8 cellular contexts compared by ENCODE assay signal in the genomic region with DNA sequence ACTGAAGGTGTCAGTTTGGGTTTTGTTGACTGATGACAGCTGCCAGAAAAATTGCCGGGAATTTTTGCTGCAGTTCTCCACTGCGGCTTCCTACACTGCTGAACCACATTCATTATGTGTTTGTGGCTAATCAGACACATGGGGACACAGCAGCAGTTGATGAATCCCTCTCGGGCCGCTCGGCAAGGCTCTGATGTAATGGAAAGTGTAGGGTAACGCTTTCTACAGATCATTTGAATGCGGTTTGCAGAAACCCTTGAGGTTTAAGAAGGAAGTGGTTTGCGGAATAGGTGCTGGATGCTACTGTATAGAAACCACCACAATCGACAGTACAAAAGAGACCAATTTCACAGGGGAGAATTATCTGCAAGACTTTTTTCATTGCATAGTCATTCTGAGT.
DNase-seq lines count a peak whose midpoint lies in the region; ATAC-seq and TF ChIP-seq lines count a peak whose summit lies in the region.

No MANE protein-coding gene starts in this region.

- DNase-seq in GM03348 (ENCODE audit: low spot score) (peak; percentile 66), MG63 (peak; percentile 68), immature natural killer cell (peak; percentile 43 to 62 (median 58)), NCI-H2029 treated with DMSO at 0.1 percent for 48 hours (lab: John Stamatoyannopoulos, UW) (no peak), HuH-7 (ENCODE audit: low spot score) (no peak), OCI-M2 (lab: John Stamatoyannopoulos, UW; ENCODE audit: unreplicated experiment) (no peak)
- DNase-seq in activated CD8-positive, alpha-beta T cell treated with anti-CD3 and anti-CD28 coated beads for 36 hours, result peak; percentile 85

- H3K27ac Mint-ChIP-seq in activated CD8-positive, alpha-beta T cell treated with anti-CD3 and anti-CD28 coated beads for 36 hours, result peak overlapping the region; percentile 84
- peak overlapping the region in 4 of 6 donors; percentile 9 to 85 (median 67) for H3K27ac Mint-ChIP-seq in immature natural killer cell

- peak; percentile 100 for ATAC-seq in GM21723 (IDR thresholded peaks at IDR 0.05; ENCODE audit: unreplicated experiment)
- peak; percentile 88 for ATAC-seq in activated CD8-positive, alpha-beta T cell treated with anti-CD3 and anti-CD28 coated beads for 36 hours

- peaks cover 2% of the 10 kb centered on the region for H3K36me3 Mint-ChIP-seq in activated CD8-positive, alpha-beta T cell treated with anti-CD3 and anti-CD28 coated beads for 36 hours (ENCODE audit: low read depth)
- no peaks in the 10 kb centered on the region for H3K36me3 Mint-ChIP-seq in immature natural killer cell

- H3K4me3 Mint-ChIP-seq in activated CD8-positive, alpha-beta T cell treated with anti-CD3 and anti-CD28 coated beads for 36 hours, result peak overlapping the region; percentile 60
- H3K4me3 Mint-ChIP-seq in immature natural killer cell, result peak overlapping the region in 1 of 5 donors; percentile 51

- CTCF ChIA-PET in activated CD8-positive, alpha-beta T cell treated with anti-CD3 and anti-CD28 coated beads for 36 hours (lab: Charles Lee), result interaction anchor here (4.4 kb wide), 1 partner anchor 27 kb away, joined by 21 read pairs; no protein-coding TSS in a partner anchor

- no peaks in the 10 kb centered on the region for H3K9me3 ChIP-seq in MG63

- TF ChIP-seq CTCF in activated CD8-positive, alpha-beta T cell treated with anti-CD3 and anti-CD28 coated beads for 36 hours (IDR thresholded peaks at IDR 0.05), result no peak

- peaks cover 12% of the 10 kb centered on the region for H3K9me3 Mint-ChIP-seq in activated CD8-positive, alpha-beta T cell treated with anti-CD3 and anti-CD28 coated beads for 36 hours
- peaks cover 5 to 43% (median 17%) of the 10 kb centered on the region in 6 donors for H3K9me3 Mint-ChIP-seq in immature natural killer cell

- H3K4me1 Mint-ChIP-seq in activated CD8-positive, alpha-beta T cell treated with anti-CD3 and anti-CD28 coated beads for 36 hours (ENCODE audit: low read depth), result peaks cover 26% of the 10 kb centered on the region
- peaks cover 14 to 28% of the 10 kb centered on the region in 2 donors for H3K4me1 Mint-ChIP-seq in immature natural killer cell

- peaks cover 60% of the 10 kb centered on the region for H3K27me3 Mint-ChIP-seq in activated CD8-positive, alpha-beta T cell treated with anti-CD3 and anti-CD28 coated beads for 36 hours
- H3K27me3 Mint-ChIP-seq in immature natural killer cell (ENCODE audit: low read depth in 3 of 3), result peaks cover 10 to 13% (median 10%) of the 10 kb centered on the region in 3 donors

- POLR2A ChIA-PET in activated CD8-positive, alpha-beta T cell treated with anti-CD3 and anti-CD28 coated beads for 36 hours (lab: Charles Lee), result no interaction called here

- H3K4me3 ChIP-seq in MG63, result peak overlapping the region; percentile 7; the same call in 1 of the 2 replicates

- intact Hi-C loops in activated CD8-positive, alpha-beta T cell treated with anti-CD3 and anti-CD28 coated beads for 36 hours (cut with micrococcal nuclease), result loop anchor here (5.0 kb wide), 1 partner anchor 243 kb away; no protein-coding TSS in a partner anchor

- no peaks in the 10 kb centered on the region for H3K27me3 ChIP-seq in MG63

- no peaks in the 10 kb centered on the region for H3K36me3 ChIP-seq in MG63

Comparison
In these comparisons a context has a peak if more than half of its experiments do, and no peak if none do; other contexts are left out.
1. DNase-seq: peak in GM03348 (single experiment), MG63 (single experiment), activated CD8-positive, alpha-beta T cell treated with anti-CD3 and anti-CD28 coated beads for 36 hours (single experiment) and immature natural killer cell (3 of 3); none in NCI-H2029 treated with DMSO at 0.1 percent for 48 hours (single experiment), HuH-7 (single experiment) and OCI-M2 (single experiment).